Comparison of ENCODE assay signal across 1 cellular context in the genomic region with DNA sequence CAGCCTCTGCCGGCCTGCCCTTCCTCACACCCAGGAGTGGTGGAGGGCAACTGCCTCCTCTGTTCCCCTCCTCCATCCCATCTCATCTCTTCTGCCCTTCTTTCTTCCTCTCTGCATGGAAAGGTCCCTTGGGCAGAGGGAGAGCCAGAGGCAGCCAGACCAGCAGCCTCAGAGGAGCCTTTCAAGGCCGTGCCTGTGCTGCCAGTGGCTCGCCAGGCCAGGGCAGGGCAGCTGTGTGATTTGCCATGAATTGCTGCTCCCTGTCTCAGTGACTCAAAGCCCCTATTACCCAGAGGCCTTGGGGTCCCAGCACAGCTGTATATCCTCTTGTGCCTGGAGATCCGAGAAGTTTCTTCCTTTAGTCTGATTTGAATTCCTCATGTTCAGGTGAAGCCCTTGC.
TF ChIP-seq lines count a peak whose summit lies in the region.

No MANE protein-coding gene starts in this region.

TF ChIP-seq in IMR-90, 13 proteins besides CTCF, POLR2A, EP300 and RAD21:
- TF ChIP-seq NFE2L2 (IDR thresholded peaks at IDR 0.05; ENCODE audit: low read depth, low read length): no peak
